Comparison of ENCODE assay signal across 1 cellular context in the genomic region with DNA sequence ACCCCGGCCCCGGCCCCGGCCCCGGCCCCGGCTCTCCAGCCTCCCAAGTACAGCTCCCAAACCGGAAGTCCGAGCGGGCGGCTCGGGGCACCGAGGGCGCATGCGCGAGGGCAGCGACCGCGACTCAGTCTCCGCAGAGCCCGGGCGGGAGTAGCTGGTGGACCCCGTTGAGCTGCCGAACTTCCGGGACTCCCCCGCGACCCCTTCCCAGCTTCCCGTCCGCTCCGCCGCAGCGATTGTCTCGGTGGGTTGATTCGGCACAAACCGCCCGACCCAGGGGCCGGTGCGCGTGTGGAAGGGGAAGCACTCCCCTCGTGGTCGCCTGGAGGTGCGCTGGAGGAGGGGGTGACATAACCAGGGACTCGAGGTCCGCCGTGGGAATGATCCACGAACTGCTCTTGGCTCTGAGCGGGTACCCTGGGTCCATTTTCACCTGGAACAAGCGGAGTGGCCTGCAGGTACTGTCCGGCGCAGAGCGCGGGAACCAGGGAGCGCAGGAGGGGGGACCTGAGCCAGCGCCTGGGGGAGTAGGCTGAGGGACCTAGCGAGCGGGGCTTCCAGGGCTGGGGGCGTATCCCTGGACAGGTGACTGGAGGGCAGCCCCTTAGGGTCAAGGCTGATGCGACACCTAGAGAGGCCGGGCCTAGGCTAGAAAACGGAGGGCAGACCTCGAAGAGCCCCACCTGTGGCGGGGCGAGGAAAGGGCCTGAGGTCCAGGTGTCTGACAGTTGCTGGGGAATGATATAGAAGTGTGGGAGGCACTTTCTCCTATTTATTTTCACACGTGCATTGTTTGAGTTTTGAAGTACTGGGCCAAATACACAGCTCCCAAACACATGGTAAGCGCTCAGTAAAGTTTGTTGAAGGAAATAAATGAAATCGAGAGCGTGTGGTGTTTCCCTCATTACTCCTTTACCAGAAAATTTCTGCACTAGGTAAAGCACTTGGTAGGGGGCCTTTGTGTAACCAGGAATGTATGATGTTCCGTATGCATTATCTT.
A peak's percentile ranks its signal among the peaks of the same experiment; 100 is the strongest.
TF ChIP-seq lines count a peak whose summit lies in the region.

A gene with protein sequence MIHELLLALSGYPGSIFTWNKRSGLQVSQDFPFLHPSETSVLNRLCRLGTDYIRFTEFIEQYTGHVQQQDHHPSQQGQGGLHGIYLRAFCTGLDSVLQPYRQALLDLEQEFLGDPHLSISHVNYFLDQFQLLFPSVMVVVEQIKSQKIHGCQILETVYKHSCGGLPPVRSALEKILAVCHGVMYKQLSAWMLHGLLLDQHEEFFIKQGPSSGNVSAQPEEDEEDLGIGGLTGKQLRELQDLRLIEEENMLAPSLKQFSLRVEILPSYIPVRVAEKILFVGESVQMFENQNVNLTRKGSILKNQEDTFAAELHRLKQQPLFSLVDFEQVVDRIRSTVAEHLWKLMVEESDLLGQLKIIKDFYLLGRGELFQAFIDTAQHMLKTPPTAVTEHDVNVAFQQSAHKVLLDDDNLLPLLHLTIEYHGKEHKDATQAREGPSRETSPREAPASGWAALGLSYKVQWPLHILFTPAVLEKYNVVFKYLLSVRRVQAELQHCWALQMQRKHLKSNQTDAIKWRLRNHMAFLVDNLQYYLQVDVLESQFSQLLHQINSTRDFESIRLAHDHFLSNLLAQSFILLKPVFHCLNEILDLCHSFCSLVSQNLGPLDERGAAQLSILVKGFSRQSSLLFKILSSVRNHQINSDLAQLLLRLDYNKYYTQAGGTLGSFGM (plus strand): TSS at position 127 of the 1,000 bp plus-strand sequence. CDS start 254 bp downstream, at position 381.
A gene (minus strand): TSS at position 69 of the 1,000 bp plus-strand sequence. CDS start 1,130 bp downstream, outside the sequence.

TF ChIP-seq in GM12878, 131 proteins besides CTCF, POLR2A, EP300 and RAD21 (continues in another document):
- TF ChIP-seq IKZF2 (IDR thresholded peaks at IDR 0.05), result peak; percentile 16 to 45; a peak in 1 of 4 replicates
- TF ChIP-seq BCL11A (IDR thresholded peaks at IDR 0.05; ENCODE audit: low read depth, low read length), result no peak
- TF ChIP-seq, protein P1, sequence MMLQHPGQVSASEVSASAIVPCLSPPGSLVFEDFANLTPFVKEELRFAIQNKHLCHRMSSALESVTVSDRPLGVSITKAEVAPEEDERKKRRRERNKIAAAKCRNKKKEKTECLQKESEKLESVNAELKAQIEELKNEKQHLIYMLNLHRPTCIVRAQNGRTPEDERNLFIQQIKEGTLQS (IDR thresholded peaks at IDR 0.05; ENCODE audit: borderline replicate concordance, extremely low read depth, low read depth, low read length), result no peak
- no peak for TF ChIP-seq ZBED1 (IDR thresholded peaks at IDR 0.05; ENCODE audit: borderline replicate concordance)
- no peak for TF ChIP-seq CREB1 (IDR thresholded peaks at IDR 0.05; ENCODE audit: low read depth)
- no peak for TF ChIP-seq NR2C1 (IDR thresholded peaks at IDR 0.05)
- no peak for TF ChIP-seq MEF2A (IDR thresholded peaks at IDR 0.05; ENCODE audit: insufficient read depth, low read depth, low read length)
- TF ChIP-seq SREBF1 (IDR thresholded peaks at IDR 0.05; ENCODE audit: low read length), result no peak
- TF ChIP-seq, protein P2, sequence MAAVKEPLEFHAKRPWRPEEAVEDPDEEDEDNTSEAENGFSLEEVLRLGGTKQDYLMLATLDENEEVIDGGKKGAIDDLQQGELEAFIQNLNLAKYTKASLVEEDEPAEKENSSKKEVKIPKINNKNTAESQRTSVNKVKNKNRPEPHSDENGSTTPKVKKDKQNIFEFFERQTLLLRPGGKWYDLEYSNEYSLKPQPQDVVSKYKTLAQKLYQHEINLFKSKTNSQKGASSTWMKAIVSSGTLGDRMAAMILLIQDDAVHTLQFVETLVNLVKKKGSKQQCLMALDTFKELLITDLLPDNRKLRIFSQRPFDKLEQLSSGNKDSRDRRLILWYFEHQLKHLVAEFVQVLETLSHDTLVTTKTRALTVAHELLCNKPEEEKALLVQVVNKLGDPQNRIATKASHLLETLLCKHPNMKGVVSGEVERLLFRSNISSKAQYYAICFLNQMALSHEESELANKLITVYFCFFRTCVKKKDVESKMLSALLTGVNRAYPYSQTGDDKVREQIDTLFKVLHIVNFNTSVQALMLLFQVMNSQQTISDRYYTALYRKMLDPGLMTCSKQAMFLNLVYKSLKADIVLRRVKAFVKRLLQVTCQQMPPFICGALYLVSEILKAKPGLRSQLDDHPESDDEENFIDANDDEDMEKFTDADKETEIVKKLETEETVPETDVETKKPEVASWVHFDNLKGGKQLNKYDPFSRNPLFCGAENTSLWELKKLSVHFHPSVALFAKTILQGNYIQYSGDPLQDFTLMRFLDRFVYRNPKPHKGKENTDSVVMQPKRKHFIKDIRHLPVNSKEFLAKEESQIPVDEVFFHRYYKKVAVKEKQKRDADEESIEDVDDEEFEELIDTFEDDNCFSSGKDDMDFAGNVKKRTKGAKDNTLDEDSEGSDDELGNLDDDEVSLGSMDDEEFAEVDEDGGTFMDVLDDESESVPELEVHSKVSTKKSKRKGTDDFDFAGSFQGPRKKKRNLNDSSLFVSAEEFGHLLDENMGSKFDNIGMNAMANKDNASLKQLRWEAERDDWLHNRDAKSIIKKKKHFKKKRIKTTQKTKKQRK (IDR thresholded peaks at IDR 0.05; ENCODE audit: low read depth, low read length), result no peak
- TF ChIP-seq, protein P3, sequence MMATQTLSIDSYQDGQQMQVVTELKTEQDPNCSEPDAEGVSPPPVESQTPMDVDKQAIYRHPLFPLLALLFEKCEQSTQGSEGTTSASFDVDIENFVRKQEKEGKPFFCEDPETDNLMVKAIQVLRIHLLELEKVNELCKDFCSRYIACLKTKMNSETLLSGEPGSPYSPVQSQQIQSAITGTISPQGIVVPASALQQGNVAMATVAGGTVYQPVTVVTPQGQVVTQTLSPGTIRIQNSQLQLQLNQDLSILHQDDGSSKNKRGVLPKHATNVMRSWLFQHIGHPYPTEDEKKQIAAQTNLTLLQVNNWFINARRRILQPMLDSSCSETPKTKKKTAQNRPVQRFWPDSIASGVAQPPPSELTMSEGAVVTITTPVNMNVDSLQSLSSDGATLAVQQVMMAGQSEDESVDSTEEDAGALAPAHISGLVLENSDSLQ (IDR thresholded peaks at IDR 0.05), result no peak
- TF ChIP-seq CHD4 (IDR thresholded peaks at IDR 0.05), result no peak
- TF ChIP-seq POU2F2 (IDR thresholded peaks at IDR 0.05; ENCODE audit: borderline replicate concordance, low read depth, low read length), result peak; percentile 50; the same call in 2 of the 3 replicates
- TF ChIP-seq RCOR1 (conservative IDR thresholded peaks at IDR 0.05; ENCODE audit: low read depth, low read length), result no peak
- 0 out of 2 replicates have a peak, but pooled peaks have one; percentile 17 for TF ChIP-seq RUNX3 (IDR thresholded peaks at IDR 0.05; ENCODE audit: low read length)
- peak; percentile 75; the same call in 1 of the 2 replicates for TF ChIP-seq GABPA (IDR thresholded peaks at IDR 0.05; ENCODE audit: low read depth)
- no peak for TF ChIP-seq NR2C2 (IDR thresholded peaks at IDR 0.05; ENCODE audit: borderline replicate concordance, control insufficient read depth, insufficient read length, low read depth)
- TF ChIP-seq TCF3 (IDR thresholded peaks at IDR 0.05; ENCODE audit: borderline replicate concordance, insufficient read depth, low read depth, low read length), result no peak
- no peak for TF ChIP-seq TCF7 (IDR thresholded peaks at IDR 0.05; ENCODE audit: borderline replicate concordance)
- TF ChIP-seq PAX5 (IDR thresholded peaks at IDR 0.05; ENCODE audit: borderline replicate concordance, low read depth, low read length), result peak; percentile 92
- TF ChIP-seq EED (IDR thresholded peaks at IDR 0.05; ENCODE audit: low read depth), result 0 out of 2 replicates have a peak, but pooled peaks have one; percentile 25
- TF ChIP-seq, protein P4, sequence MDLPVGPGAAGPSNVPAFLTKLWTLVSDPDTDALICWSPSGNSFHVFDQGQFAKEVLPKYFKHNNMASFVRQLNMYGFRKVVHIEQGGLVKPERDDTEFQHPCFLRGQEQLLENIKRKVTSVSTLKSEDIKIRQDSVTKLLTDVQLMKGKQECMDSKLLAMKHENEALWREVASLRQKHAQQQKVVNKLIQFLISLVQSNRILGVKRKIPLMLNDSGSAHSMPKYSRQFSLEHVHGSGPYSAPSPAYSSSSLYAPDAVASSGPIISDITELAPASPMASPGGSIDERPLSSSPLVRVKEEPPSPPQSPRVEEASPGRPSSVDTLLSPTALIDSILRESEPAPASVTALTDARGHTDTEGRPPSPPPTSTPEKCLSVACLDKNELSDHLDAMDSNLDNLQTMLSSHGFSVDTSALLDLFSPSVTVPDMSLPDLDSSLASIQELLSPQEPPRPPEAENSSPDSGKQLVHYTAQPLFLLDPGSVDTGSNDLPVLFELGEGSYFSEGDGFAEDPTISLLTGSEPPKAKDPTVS (IDR thresholded peaks at IDR 0.05; ENCODE audit: low read depth, low read length), result no peak
- peak; percentile 48; the same call in 1 of the 2 replicates for TF ChIP-seq SMAD5 (IDR thresholded peaks at IDR 0.05; ENCODE audit: low read depth)
- TF ChIP-seq FOXK2 (IDR thresholded peaks at IDR 0.05), result no peak
- TF ChIP-seq NR2F1 (conservative IDR thresholded peaks at IDR 0.05), result peak; percentile 53; the same call in 1 of the 2 replicates
- peak; percentile 8 to 10; a peak in 1 of 4 replicates for TF ChIP-seq BHLHE40 (IDR thresholded peaks at IDR 0.05; ENCODE audit: borderline replicate concordance in 1 of 2, low read depth in 2 of 2, low read length in 1 of 2)
- no peak for TF ChIP-seq ZSCAN29 (IDR thresholded peaks at IDR 0.05)
- no peak for TF ChIP-seq MYC (IDR thresholded peaks at IDR 0.05; ENCODE audit: insufficient read depth, insufficient read length, insufficient replicate concordance, low read length, severe bottlenecking)
- no peak for TF ChIP-seq KDM1A (IDR thresholded peaks at IDR 0.05; ENCODE audit: borderline replicate concordance)
- peak; percentile 9 for TF ChIP-seq MEF2B (IDR thresholded peaks at IDR 0.05; ENCODE audit: partially characterized antibody, poor library complexity, severe bottlenecking)
- TF ChIP-seq, protein P5, sequence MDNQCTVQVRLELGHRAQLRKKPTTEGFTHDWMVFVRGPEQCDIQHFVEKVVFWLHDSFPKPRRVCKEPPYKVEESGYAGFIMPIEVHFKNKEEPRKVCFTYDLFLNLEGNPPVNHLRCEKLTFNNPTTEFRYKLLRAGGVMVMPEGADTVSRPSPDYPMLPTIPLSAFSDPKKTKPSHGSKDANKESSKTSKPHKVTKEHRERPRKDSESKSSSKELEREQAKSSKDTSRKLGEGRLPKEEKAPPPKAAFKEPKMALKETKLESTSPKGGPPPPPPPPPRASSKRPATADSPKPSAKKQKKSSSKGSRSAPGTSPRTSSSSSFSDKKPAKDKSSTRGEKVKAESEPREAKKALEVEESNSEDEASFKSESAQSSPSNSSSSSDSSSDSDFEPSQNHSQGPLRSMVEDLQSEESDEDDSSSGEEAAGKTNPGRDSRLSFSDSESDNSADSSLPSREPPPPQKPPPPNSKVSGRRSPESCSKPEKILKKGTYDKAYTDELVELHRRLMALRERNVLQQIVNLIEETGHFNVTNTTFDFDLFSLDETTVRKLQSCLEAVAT (IDR thresholded peaks at IDR 0.05), result 0 out of 2 replicates have a peak, but pooled peaks have one; percentile 62
- no peak for TF ChIP-seq BMI1 (IDR thresholded peaks at IDR 0.05; ENCODE audit: borderline replicate concordance)
- TF ChIP-seq, protein P6, sequence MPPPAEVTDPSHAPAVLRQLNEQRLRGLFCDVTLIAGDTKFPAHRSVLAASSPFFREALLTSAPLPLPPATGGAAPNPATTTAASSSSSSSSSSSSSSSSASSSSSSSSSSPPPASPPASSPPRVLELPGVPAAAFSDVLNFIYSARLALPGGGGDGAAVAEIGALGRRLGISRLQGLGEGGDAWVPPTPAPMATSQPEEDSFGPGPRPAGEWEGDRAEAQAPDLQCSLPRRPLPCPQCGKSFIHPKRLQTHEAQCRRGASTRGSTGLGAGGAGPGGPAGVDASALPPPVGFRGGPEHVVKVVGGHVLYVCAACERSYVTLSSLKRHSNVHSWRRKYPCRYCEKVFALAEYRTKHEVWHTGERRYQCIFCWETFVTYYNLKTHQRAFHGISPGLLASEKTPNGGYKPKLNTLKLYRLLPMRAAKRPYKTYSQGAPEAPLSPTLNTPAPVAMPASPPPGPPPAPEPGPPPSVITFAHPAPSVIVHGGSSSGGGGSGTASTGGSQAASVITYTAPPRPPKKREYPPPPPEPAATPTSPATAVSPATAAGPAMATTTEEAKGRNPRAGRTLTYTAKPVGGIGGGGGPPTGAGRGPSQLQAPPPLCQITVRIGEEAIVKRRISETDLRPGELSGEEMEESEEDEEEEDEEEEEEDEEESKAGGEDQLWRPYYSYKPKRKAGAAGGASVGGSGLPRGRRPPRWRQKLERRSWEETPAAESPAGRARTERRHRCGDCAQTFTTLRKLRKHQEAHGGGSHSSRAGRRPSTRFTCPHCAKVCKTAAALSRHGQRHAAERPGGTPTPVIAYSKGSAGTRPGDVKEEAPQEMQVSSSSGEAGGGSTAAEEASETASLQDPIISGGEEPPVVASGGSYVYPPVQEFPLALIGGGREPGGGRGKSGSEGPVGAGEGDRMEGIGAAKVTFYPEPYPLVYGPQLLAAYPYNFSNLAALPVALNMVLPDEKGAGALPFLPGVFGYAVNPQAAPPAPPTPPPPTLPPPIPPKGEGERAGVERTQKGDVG (CRISPR knock-in tag; IDR thresholded peaks at IDR 0.05), result no peak
- TF ChIP-seq ASH2L (IDR thresholded peaks at IDR 0.05; ENCODE audit: borderline replicate concordance, low read depth), result peak; percentile 52; the same call in 1 of the 2 replicates
- TF ChIP-seq, protein P7, sequence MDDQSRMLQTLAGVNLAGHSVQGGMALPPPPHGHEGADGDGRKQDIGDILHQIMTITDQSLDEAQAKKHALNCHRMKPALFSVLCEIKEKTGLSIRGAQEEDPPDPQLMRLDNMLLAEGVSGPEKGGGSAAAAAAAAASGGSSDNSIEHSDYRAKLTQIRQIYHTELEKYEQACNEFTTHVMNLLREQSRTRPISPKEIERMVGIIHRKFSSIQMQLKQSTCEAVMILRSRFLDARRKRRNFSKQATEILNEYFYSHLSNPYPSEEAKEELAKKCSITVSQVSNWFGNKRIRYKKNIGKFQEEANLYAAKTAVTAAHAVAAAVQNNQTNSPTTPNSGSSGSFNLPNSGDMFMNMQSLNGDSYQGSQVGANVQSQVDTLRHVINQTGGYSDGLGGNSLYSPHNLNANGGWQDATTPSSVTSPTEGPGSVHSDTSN (IDR thresholded peaks at IDR 0.05; ENCODE audit: insufficient replicate concordance, low read depth, low read length), result no peak
- TF ChIP-seq TCF12 (IDR thresholded peaks at IDR 0.05; ENCODE audit: low read depth, low read length), result no peak
- TF ChIP-seq, protein P8, sequence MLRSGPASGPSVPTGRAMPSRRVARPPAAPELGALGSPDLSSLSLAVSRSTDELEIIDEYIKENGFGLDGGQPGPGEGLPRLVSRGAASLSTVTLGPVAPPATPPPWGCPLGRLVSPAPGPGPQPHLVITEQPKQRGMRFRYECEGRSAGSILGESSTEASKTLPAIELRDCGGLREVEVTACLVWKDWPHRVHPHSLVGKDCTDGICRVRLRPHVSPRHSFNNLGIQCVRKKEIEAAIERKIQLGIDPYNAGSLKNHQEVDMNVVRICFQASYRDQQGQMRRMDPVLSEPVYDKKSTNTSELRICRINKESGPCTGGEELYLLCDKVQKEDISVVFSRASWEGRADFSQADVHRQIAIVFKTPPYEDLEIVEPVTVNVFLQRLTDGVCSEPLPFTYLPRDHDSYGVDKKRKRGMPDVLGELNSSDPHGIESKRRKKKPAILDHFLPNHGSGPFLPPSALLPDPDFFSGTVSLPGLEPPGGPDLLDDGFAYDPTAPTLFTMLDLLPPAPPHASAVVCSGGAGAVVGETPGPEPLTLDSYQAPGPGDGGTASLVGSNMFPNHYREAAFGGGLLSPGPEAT (IDR thresholded peaks at IDR 0.05; ENCODE audit: low read depth), result no peak
- TF ChIP-seq NBN (IDR thresholded peaks at IDR 0.05), result peak; percentile 83; the same call in 1 of the 2 replicates
